Comparison of ENCODE assay signal across 8 cellular contexts in genomic region chrX:40570346-40571093, GRCh38. TPM values are rescaled to one million over a fixed set of nuclear protein-coding genes. Genes with fewer than 3 reads are reported as not detected.
A peak's percentile ranks its signal among the peaks of the same experiment; 100 is the strongest.
DNase-seq lines count a peak whose midpoint lies in the region; ATAC-seq and TF ChIP-seq lines count a peak whose summit lies in the region.

No MANE protein-coding gene starts in this region.

- WGBS in SK-N-SH (ENCODE audit: low lambda C conversion rate), result 55% methylated on average over 10 of the region's 10 CpGs

- peak overlapping the region; percentile 47; the same call in 1 of the 2 replicates for H3K4me2 ChIP-seq in OCI-LY1 (ENCODE audit: low read length)
- no peak overlapping the region for H3K4me2 ChIP-seq in SK-N-SH

- H3K79me2 ChIP-seq in OCI-LY1 (ENCODE audit: insufficient read depth, low read length) (no peaks in the 10 kb centered on the region), SK-N-SH (ENCODE audit: insufficient read depth) (no peaks in the 10 kb centered on the region)

- H4K20me1 ChIP-seq in OCI-LY1 (ENCODE audit: insufficient read depth, low read length), result no peaks in the 10 kb centered on the region
- H4K20me1 ChIP-seq in SK-N-SH (ENCODE audit: insufficient read depth), result no peaks in the 10 kb centered on the region

- H3K9me3 ChIP-seq in OCI-LY1 (ENCODE audit: low read length), result no peaks in the 10 kb centered on the region
- H3K9me3 ChIP-seq in WERI-Rb-1 (ENCODE audit: severe bottlenecking), result no peaks in the 10 kb centered on the region
- H3K9me3 ChIP-seq in SK-N-SH, result no peaks in the 10 kb centered on the region

- no peaks in the 10 kb centered on the region for H3K27me3 ChIP-seq in OCI-LY1 (ENCODE audit: insufficient read depth, low read length)
- no peaks in the 10 kb centered on the region for H3K27me3 ChIP-seq in WERI-Rb-1 (ENCODE audit: insufficient read depth, low read depth, severe bottlenecking)
- peaks cover 24% of the 10 kb centered on the region for H3K27me3 ChIP-seq in SK-N-SH (ENCODE audit: insufficient read depth)

- no peak for TF ChIP-seq RAD21 in SK-N-SH (IDR thresholded peaks at IDR 0.05; ENCODE audit: low read length)

- no peak overlapping the region for H2AFZ ChIP-seq in OCI-LY1 (ENCODE audit: low read length)
- H2AFZ ChIP-seq in SK-N-SH (ENCODE audit: low read depth), result no peak overlapping the region

- DNase-seq in CMK (ENCODE audit: low read depth) (peak; percentile 36), iPS-NIHi7 (ENCODE audit: extremely low spot score) (peak; percentile 20), glomerular visceral epithelial cell (ENCODE audit: extremely low spot score) (no peak), WERI-Rb-1 (no peak), NCI-H1092 (lab: John Stamatoyannopoulos, UW) (no peak), SK-N-SH (no peak)

- H3K9ac ChIP-seq in OCI-LY1 (ENCODE audit: low read length), result no peak overlapping the region
- H3K9ac ChIP-seq in SK-N-SH, result no peak overlapping the region

- POLR2A ChIA-PET in SK-N-SH (lab: Yijun Ruan, JAX), result no interaction called here

- TF ChIP-seq CTCF in OCI-LY1 (IDR thresholded peaks at IDR 0.05; ENCODE audit: low read length), result no peak
- TF ChIP-seq CTCF in WERI-Rb-1 (IDR thresholded peaks at IDR 0.05; ENCODE audit: low read depth, low read length), result no peak
- no peak for TF ChIP-seq CTCF in SK-N-SH (IDR thresholded peaks at IDR 0.05)

- H3K27ac ChIP-seq in OCI-LY1 (ENCODE audit: low read depth, low read length, poor library complexity, severe bottlenecking) (no peak overlapping the region), WERI-Rb-1 (no peak overlapping the region), SK-N-SH (ENCODE audit: low read depth in 2 of 2, low read length in 1 of 2) (no peak overlapping the region)

- no peak for TF ChIP-seq EP300 in SK-N-SH (IDR thresholded peaks at IDR 0.05; ENCODE audit: borderline replicate concordance in 1 of 2, low read depth in 1 of 2, low read length in 1 of 2)

- H3K36me3 ChIP-seq in OCI-LY1 (ENCODE audit: insufficient read depth, low read length), result no peaks in the 10 kb centered on the region
- H3K36me3 ChIP-seq in WERI-Rb-1, result no peaks in the 10 kb centered on the region
- H3K36me3 ChIP-seq in SK-N-SH (replicated peaks in 1 of 2; ENCODE audit: control insufficient read depth in 1 of 2, insufficient read depth in 2 of 2, low read length in 1 of 2), result no peaks in the 10 kb centered on the region

- CTCF ChIA-PET in SK-N-SH (lab: Yijun Ruan, JAX), result interaction anchor here (1.4 to 1.9 kb wide), 2 partner anchors 10 to 26 kb away, joined by 4 to 5 read pairs; partner anchors contain the start of gene ATP6AP2

- H3K4me3 ChIP-seq in OCI-LY1 (ENCODE audit: low read depth, low read length, poor library complexity, severe bottlenecking) (peak overlapping the region; percentile 42), WERI-Rb-1 (ENCODE audit: low read depth, low read length) (no peak overlapping the region), SK-N-SH (ENCODE audit: low read depth in 2 of 2, low read length in 1 of 2) (no peak overlapping the region)

- no peaks in the 10 kb centered on the region for H3K9me2 ChIP-seq in OCI-LY1 (ENCODE audit: low read depth, low read length)
- no peaks in the 10 kb centered on the region for H3K9me2 ChIP-seq in SK-N-SH

- H3F3A ChIP-seq in OCI-LY1 (ENCODE audit: insufficient read depth, low read length) (no peaks in the 10 kb centered on the region), SK-N-SH (replicated peaks; ENCODE audit: insufficient read depth) (no peaks in the 10 kb centered on the region)

- H3K4me1 ChIP-seq in OCI-LY1 (ENCODE audit: insufficient read depth, low read length, severe bottlenecking) (peaks cover 7% of the 10 kb centered on the region), SK-N-SH (ENCODE audit: control insufficient read depth in 1 of 2, insufficient read depth in 2 of 2, low read depth in 1 of 2, low read length in 1 of 2) (no peaks in the 10 kb centered on the region)

- ATAC-seq in GM21360 (IDR thresholded peaks at IDR 0.05; ENCODE audit: unreplicated experiment), result peak; percentile 54

TF ChIP-seq in SK-N-SH, 30 proteins besides CTCF, POLR2A, EP300 and RAD21:
- TF ChIP-seq CHD2 (IDR thresholded peaks at IDR 0.05; ENCODE audit: low read length, partially characterized antibody), result no peak

RNA-seq across cellular contexts. Expression of gene ATP6AP2, which starts 10.2 kb away (rescaled TPM):
- 160 and 251 TPM in 2 replicates for polyA plus RNA-seq in SK-N-SH (2012; rRNA removed)
- polyA plus RNA-seq in SK-N-SH (2012; cell fraction: cytosol; rRNA removed), result 240 and 274 TPM in 2 replicates
- polyA plus RNA-seq in SK-N-SH (2012; cell fraction: nucleus; rRNA removed), result 71.3 and 182 TPM in 2 replicates

RNA-seq across cellular contexts. Expression of gene MPC1L, which starts 52.7 kb away (rescaled TPM):
- not detected in 2 replicates for polyA plus RNA-seq in SK-N-SH (2012; rRNA removed)
- not detected in 2 replicates for polyA plus RNA-seq in SK-N-SH (2012; cell fraction: cytosol; rRNA removed)
- 0.20 TPM in 1 of 2 replicates, not detected in the other for polyA plus RNA-seq in SK-N-SH (2012; cell fraction: nucleus; rRNA removed)

Comparison
In these comparisons a context has a peak if more than half of its experiments do, and no peak if none do; other contexts are left out.
1. DNase-seq: peak in CMK (single experiment) and iPS-NIHi7 (single experiment); none in glomerular visceral epithelial cell (single experiment), WERI-Rb-1 (single experiment), NCI-H1092 (single experiment) and SK-N-SH (single experiment).